8 cellular contexts compared by ENCODE assay signal in genomic region chr2:69914235-69915049, GRCh38. TPM values are rescaled to one million over a fixed set of nuclear protein-coding genes. Genes with fewer than 3 reads are reported as not detected.
A peak's percentile ranks its signal among the peaks of the same experiment; 100 is the strongest.
DNase-seq lines count a peak whose midpoint lies in the region; ATAC-seq and TF ChIP-seq lines count a peak whose summit lies in the region.

No MANE protein-coding gene starts in this region.

- H4K20me1 ChIP-seq in OCI-LY1 (ENCODE audit: insufficient read depth, low read length), result no peaks in the 10 kb centered on the region

- H3K36me3 ChIP-seq in HUES64 (ENCODE audit: insufficient read depth, low read length) (peaks cover 18% of the 10 kb centered on the region), OCI-LY1 (ENCODE audit: insufficient read depth, low read length) (peaks cover 21% of the 10 kb centered on the region; the same call in 1 of the 2 replicates)

- H3K4me1 ChIP-seq in HUES64 (ENCODE audit: insufficient read depth, low read length) (peaks cover 3% of the 10 kb centered on the region; the same call in 1 of the 2 replicates), OCI-LY1 (ENCODE audit: insufficient read depth, low read length, severe bottlenecking) (peaks cover 49% of the 10 kb centered on the region)

- TF ChIP-seq CTCF in OCI-LY1 (IDR thresholded peaks at IDR 0.05; ENCODE audit: low read length), result no peak

- peak; percentile 87 for ATAC-seq in GM21447 (IDR thresholded peaks at IDR 0.05; ENCODE audit: unreplicated experiment)

- H3K9me3 ChIP-seq in HUES64 (ENCODE audit: insufficient read depth, low read depth, low read length), result no peaks in the 10 kb centered on the region
- H3K9me3 ChIP-seq in OCI-LY1 (ENCODE audit: low read length), result no peaks in the 10 kb centered on the region

- no peak overlapping the region for H2AFZ ChIP-seq in OCI-LY1 (ENCODE audit: low read length)

- H3K9ac ChIP-seq in HUES64 (ENCODE audit: low read depth, low read length) (peak overlapping the region; percentile 94), OCI-LY1 (ENCODE audit: low read length) (peak overlapping the region; percentile 81)

- under 1% methylated on average over 57 of the region's 57 CpGs for WGBS in HUES64

- peak overlapping the region; percentile 95 for H3K27ac ChIP-seq in HUES64 (ENCODE audit: low read depth, low read length)
- H3K27ac ChIP-seq in OCI-LY1 (ENCODE audit: low read depth, low read length, poor library complexity, severe bottlenecking), result peak overlapping the region; percentile 56

- H3K4me2 ChIP-seq in OCI-LY1 (ENCODE audit: low read length), result peak overlapping the region; percentile 77

- peaks cover 4% of the 10 kb centered on the region; the same call in 1 of the 2 replicates for H3K79me2 ChIP-seq in OCI-LY1 (ENCODE audit: insufficient read depth, low read length)

- H3K9me2 ChIP-seq in OCI-LY1 (ENCODE audit: low read depth, low read length), result no peaks in the 10 kb centered on the region

- H3K4me3 ChIP-seq in HUES64 (ENCODE audit: low read length) (peak overlapping the region; percentile 68), OCI-LY1 (ENCODE audit: low read depth, low read length, poor library complexity, severe bottlenecking) (peak overlapping the region; percentile 90)

- H3F3A ChIP-seq in OCI-LY1 (ENCODE audit: insufficient read depth, low read length), result 0 out of 2 replicates have a peak, but pooled peaks cover 9% of the 10 kb centered on the region

- DNase-seq in DMS 273 (lab: John Stamatoyannopoulos, UW; ENCODE audit: unreplicated experiment) (peak; percentile 100), activated T-cell treated with anti-CD3 and anti-CD28 coated beads for 24 hours (ENCODE audit: low read depth) (peak; percentile 100), epidermal melanocyte (ENCODE audit: insufficient read length, low spot score) (peak; percentile 97), middle frontal gyrus (ENCODE audit: extremely low spot score, low spot score) (peak; percentile 100)
- peak; percentile 99 for DNase-seq in stimulated activated CD8-positive, alpha-beta memory T cell treated with anti-CD3 and anti-CD28 coated beads, Interleukin-2, amount 100 ng/mL, for 48 hours (ENCODE audit: low read depth in 2 of 2)

- H3K27me3 ChIP-seq in HUES64 (ENCODE audit: insufficient read depth, low read length) (peaks cover 9% of the 10 kb centered on the region; the same call in 1 of the 2 replicates), OCI-LY1 (ENCODE audit: insufficient read depth, low read length) (no peaks in the 10 kb centered on the region)

RNA-seq across cellular contexts. Expression of gene MXD1, which starts 0.5 kb away (rescaled TPM):
- 1.2 TPM for polyA plus RNA-seq in HUES64 (2013, experiment 1 of 2)
- 1.1 TPM for polyA plus RNA-seq in HUES64 (2013, experiment 2 of 2)

RNA-seq across cellular contexts. Expression of gene SNRNP27, which starts 20.7 kb away (rescaled TPM):
- 34.1 TPM for polyA plus RNA-seq in HUES64 (2013, experiment 1 of 2)
- polyA plus RNA-seq in HUES64 (2013, experiment 2 of 2), result 45.9 TPM

RNA-seq across cellular contexts. Expression of gene ASPRV1, which starts 47.0 kb away (rescaled TPM):
- 0.35 TPM for polyA plus RNA-seq in HUES64 (2013, experiment 1 of 2)
- polyA plus RNA-seq in HUES64 (2013, experiment 2 of 2), result 0.70 TPM

Comparison
In these comparisons a context has a peak if more than half of its experiments do, and no peak if none do; other contexts are left out.
1. Peak in every context shown above with its lines: DNase-seq, ATAC-seq, H3K4me3 ChIP-seq and H3K27ac ChIP-seq.